1 cellular context compared by ENCODE assay signal in genomic region chr1:205316179-205316578, GRCh38.
TF ChIP-seq lines count a peak whose summit lies in the region.

No MANE protein-coding gene starts in this region.

TF ChIP-seq in SK-N-SH, 30 proteins besides CTCF, POLR2A, EP300 and RAD21 (continued from another document):
- no peak for TF ChIP-seq REST (IDR thresholded peaks at IDR 0.05; ENCODE audit: low read depth, low read length)
- TF ChIP-seq USF2 (IDR thresholded peaks at IDR 0.05; ENCODE audit: borderline replicate concordance, low read depth, low read length): no peak
- no peak for TF ChIP-seq MAX (IDR thresholded peaks at IDR 0.05; ENCODE audit: low read depth)
- TF ChIP-seq YY1 (IDR thresholded peaks at IDR 0.05; ENCODE audit: low read depth): no peak
- TF ChIP-seq MEF2A (IDR thresholded peaks at IDR 0.05; ENCODE audit: borderline replicate concordance, low read depth): no peak
- no peak for TF ChIP-seq FOSL2 (IDR thresholded peaks at IDR 0.05; ENCODE audit: borderline replicate concordance, low read depth)
- TF ChIP-seq POLR2AphosphoS5 (IDR thresholded peaks at IDR 0.05; ENCODE audit: low read depth, low read length): no peak
- TF ChIP-seq CHD2 (IDR thresholded peaks at IDR 0.05; ENCODE audit: low read length, partially characterized antibody): no peak
- TF ChIP-seq TEAD4 (IDR thresholded peaks at IDR 0.05; ENCODE audit: borderline replicate concordance, insufficient read depth): no peak
TF ChIP-seq in SK-N-SH: peak in this region for 0.
